Comparison of ENCODE assay signal across 8 cellular contexts in the genomic region with DNA sequence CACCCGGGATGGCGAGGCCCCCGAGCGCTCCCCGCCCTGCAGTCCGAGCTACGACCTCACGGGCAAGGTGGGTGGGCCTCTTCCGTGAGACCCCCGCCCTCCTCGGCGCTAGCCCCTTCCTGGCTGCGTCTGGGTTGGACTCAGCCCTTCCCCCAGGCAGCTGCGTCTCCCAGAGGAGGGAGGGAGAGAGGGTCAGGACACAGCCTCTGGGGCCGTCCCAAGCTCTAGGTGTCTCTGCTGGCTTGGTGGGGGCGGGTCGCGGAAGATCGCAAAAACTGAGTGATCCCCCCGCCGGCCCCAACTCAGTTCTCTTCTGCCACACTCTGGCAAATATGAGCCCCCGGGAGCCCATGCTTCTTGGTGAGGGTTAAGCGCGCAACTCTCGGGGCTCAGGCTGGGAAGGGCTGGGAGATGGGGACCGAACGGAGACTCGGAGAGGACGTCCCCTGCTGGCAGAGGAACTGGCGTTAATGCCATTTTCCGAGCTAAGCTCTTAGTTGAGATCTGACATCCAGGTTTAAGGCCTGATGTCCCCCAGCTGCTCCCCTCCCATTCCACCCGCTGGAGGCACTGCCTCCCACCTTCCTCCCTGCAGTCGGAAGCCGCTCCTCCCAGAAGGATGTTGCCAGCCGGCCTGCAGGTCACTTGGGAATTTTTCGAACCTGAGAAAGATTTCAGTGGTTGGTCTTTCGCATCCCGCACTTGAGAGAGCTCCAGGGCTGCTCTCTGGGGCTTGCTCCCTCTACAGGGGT. TPM values are rescaled to one million over a fixed set of nuclear protein-coding genes. Genes with fewer than 3 reads are reported as not detected.
DNase-seq lines count a peak whose midpoint lies in the region; ATAC-seq and TF ChIP-seq lines count a peak whose summit lies in the region.

No MANE protein-coding gene starts in this region.

- peak overlapping the region; percentile 70 to 87 for H3K4me3 Mint-ChIP-seq in H9

- POLR2A ChIA-PET in SK-N-SH (lab: Yijun Ruan, JAX): interaction anchor here (1.2 to 1.3 kb wide), 2 partner anchors 80 to 171 kb away, joined by 3 to 4 read pairs; no protein-coding TSS in a partner anchor

- H3K9ac ChIP-seq in H9 (ENCODE audit: extremely low read depth, insufficient read length, low read length): no peak overlapping the region
- H3K9ac ChIP-seq in SK-N-SH: no peak overlapping the region
- peak overlapping the region; percentile 57 for H3K9ac ChIP-seq in mesendoderm (ENCODE audit: low read length)

- H2BK5ac ChIP-seq in H9 (ENCODE audit: insufficient read length, low read length) (no peak overlapping the region), mesendoderm (ENCODE audit: low read length) (no peak overlapping the region)

- H3K56ac ChIP-seq in H9 (ENCODE audit: insufficient read length, low read depth, low read length): no peak overlapping the region
- peak overlapping the region; percentile 82 for H3K56ac ChIP-seq in mesendoderm (ENCODE audit: low read length)

- no peak overlapping the region for H3K14ac ChIP-seq in H9 (ENCODE audit: insufficient read depth, low read length)

- H4K8ac ChIP-seq in H9 (replicated peaks; ENCODE audit: insufficient read length, low read depth, low read length) (no peak overlapping the region), mesendoderm (ENCODE audit: low read depth, low read length) (no peak overlapping the region)

- H3K9me3 ChIP-seq in H9 (ENCODE audit: control insufficient read depth, low read depth, low read length) (no peaks in the 10 kb centered on the region), SK-N-SH (no peaks in the 10 kb centered on the region), aorta (ENCODE audit: control insufficient read depth, low read length) (no peaks in the 10 kb centered on the region)

- peak overlapping the region; percentile 46 for H3K4me2 ChIP-seq in H9 (ENCODE audit: insufficient read depth, insufficient read length, low read length)
- H3K4me2 ChIP-seq in SK-N-SH: 0 out of 2 replicates have a peak overlapping the region, but pooled peaks have one; percentile 29
- peak overlapping the region; percentile 51 for H3K4me2 ChIP-seq in mesendoderm (ENCODE audit: low read length)

- peaks cover 21% of the 10 kb centered on the region for H3K27me3 Mint-ChIP-seq in H9 (ENCODE audit: low read depth)

- H2BK12ac ChIP-seq in H9 (ENCODE audit: insufficient read length, low read depth, low read length): no peak overlapping the region

- ATAC-seq in aorta (ENCODE audit: low FRiP score): peak; percentile 2
- ATAC-seq in HG03521 (IDR thresholded peaks at IDR 0.05; ENCODE audit: unreplicated experiment): no peak

- TF ChIP-seq RAD21 in SK-N-SH (IDR thresholded peaks at IDR 0.05; ENCODE audit: low read length): peak; percentile 59

- peaks cover 4% of the 10 kb centered on the region; the same call in 1 of the 2 replicates for H3K4me1 ChIP-seq in H9 (ENCODE audit: insufficient read depth, low read length)
- no peaks in the 10 kb centered on the region; a peak in 1 of 4 replicates for H3K4me1 ChIP-seq in SK-N-SH (ENCODE audit: control insufficient read depth in 1 of 2, insufficient read depth in 2 of 2, low read depth in 1 of 2, low read length in 1 of 2)
- peaks cover 3% of the 10 kb centered on the region for H3K4me1 ChIP-seq in mesendoderm (ENCODE audit: control insufficient read depth, low read depth, low read length)
- no peaks in the 10 kb centered on the region for H3K4me1 ChIP-seq in aorta (ENCODE audit: control insufficient read depth in 1 of 2, insufficient read depth in 2 of 2, low read length in 2 of 2)

- no peak overlapping the region for H3T11ph ChIP-seq in H9 (ENCODE audit: low read length)

- H3K36me3 ChIP-seq in SK-N-SH (replicated peaks in 1 of 2; ENCODE audit: control insufficient read depth in 1 of 2, insufficient read depth in 2 of 2, low read length in 1 of 2): no peaks in the 10 kb centered on the region
- no peaks in the 10 kb centered on the region for H3K36me3 ChIP-seq in mesendoderm (ENCODE audit: control insufficient read depth, insufficient read depth, low read length)
- no peaks in the 10 kb centered on the region for H3K36me3 ChIP-seq in aorta (ENCODE audit: control insufficient read depth in 1 of 2, insufficient read depth in 2 of 2, low read length in 1 of 2)

- H3K79me1 ChIP-seq in H9 (ENCODE audit: insufficient read depth, low read depth, low read length, poor library complexity, severe bottlenecking): no peaks in the 10 kb centered on the region
- H3K79me1 ChIP-seq in mesendoderm (ENCODE audit: low read length): no peaks in the 10 kb centered on the region

- no peaks in the 10 kb centered on the region; a peak in 1 of 5 replicates for H3K9me3 Mint-ChIP-seq in H9

- H3K4ac ChIP-seq in H9 (ENCODE audit: low read depth, low read length) (no peak overlapping the region), mesendoderm (ENCODE audit: low read depth, low read length) (no peak overlapping the region)

- WGBS in H9 (ENCODE audit: extremely low coverage, insufficient read length, low lambda C conversion rate): no CpG with 5 or more reads among the region's 38 CpGs
- WGBS in SK-N-SH (ENCODE audit: low lambda C conversion rate): 14% methylated on average over 35 of the region's 38 CpGs
- WGBS in mesendoderm (ENCODE audit: extremely low coverage, insufficient coverage, low lambda C conversion rate): no CpG with 5 or more reads among the region's 38 CpGs
- WGBS in aorta, 2 donors: 2% methylated on average over 37 to 38 of the region's 38 CpGs

- H4K91ac ChIP-seq in H9 (ENCODE audit: insufficient read length, low read depth, low read length): no peak overlapping the region

- peaks cover 4% of the 10 kb centered on the region for H3F3A ChIP-seq in SK-N-SH (replicated peaks; ENCODE audit: insufficient read depth)

- no peak overlapping the region for H2AK5ac ChIP-seq in H9 (ENCODE audit: insufficient read length, low read length)
- H2AK5ac ChIP-seq in mesendoderm (ENCODE audit: low read length): no peak overlapping the region

- peaks cover 9% of the 10 kb centered on the region for H3K23me2 ChIP-seq in H9 (ENCODE audit: insufficient read length, low read depth, low read length, poor library complexity, severe bottlenecking)

- H2BK20ac ChIP-seq in H9 (ENCODE audit: low read depth, low read length, poor library complexity, severe bottlenecking): no peak overlapping the region

- H2BK120ac ChIP-seq in H9 (ENCODE audit: low read depth, low read length, poor library complexity, severe bottlenecking) (no peak overlapping the region), mesendoderm (ENCODE audit: low read depth, low read length) (no peak overlapping the region)

- H3K36me3 Mint-ChIP-seq in H9 (ENCODE audit: insufficient read depth in 1 of 3, low read depth in 3 of 3): no peaks in the 10 kb centered on the region; a peak in 1 of 7 replicates

- H3K9me2 ChIP-seq in SK-N-SH: no peaks in the 10 kb centered on the region

- no peak overlapping the region for H3K27ac ChIP-seq in H9 (ENCODE audit: insufficient read length, low read depth, low read length)
- no peak overlapping the region for H3K27ac ChIP-seq in SK-N-SH (ENCODE audit: low read depth in 2 of 2, low read length in 1 of 2)
- H3K27ac ChIP-seq in coronary artery: no peak overlapping the region
- no peak overlapping the region for H3K27ac ChIP-seq in mesendoderm (ENCODE audit: low read depth, low read length)
- no peak overlapping the region for H3K27ac ChIP-seq in aorta (ENCODE audit: low read depth in 1 of 2, low read length in 2 of 2)

- H2BK15ac ChIP-seq in H9 (ENCODE audit: low read depth, low read length) (no peak overlapping the region), mesendoderm (replicated peaks; ENCODE audit: low read depth) (no peak overlapping the region)

- peaks cover 22 to 23% of the 10 kb centered on the region in 2 experiments for H3K4me1 Mint-ChIP-seq in H9

- H3K4me3 ChIP-seq in SK-N-SH (ENCODE audit: low read depth in 2 of 2, low read length in 1 of 2) (no peak overlapping the region; a peak in 1 of 4 replicates), coronary artery (peak overlapping the region; percentile 64), mesendoderm (ENCODE audit: low read length) (peak overlapping the region; percentile 24), aorta (ENCODE audit: low read length in 2 of 2) (no peak overlapping the region)

- H2AFZ ChIP-seq in H9 (ENCODE audit: low read length) (no peak overlapping the region), SK-N-SH (ENCODE audit: low read depth) (no peak overlapping the region)

- H3K23ac ChIP-seq in H9 (ENCODE audit: insufficient read length, low read depth, low read length) (no peak overlapping the region), mesendoderm (ENCODE audit: low read length) (no peak overlapping the region)

- TF ChIP-seq CTCF in H9 (conservative IDR thresholded peaks at IDR 0.05) (peak; percentile 67), SK-N-SH (IDR thresholded peaks at IDR 0.05) (peak; percentile 47), coronary artery (IDR thresholded peaks at IDR 0.05) (no peak)

- DNase-seq in AML-193 (lab: John Stamatoyannopoulos, UW) (peak; percentile 67 to 79), H9 (peak; percentile 93), SK-N-SH (peak; percentile 85), coronary artery (ENCODE audit: low spot score) (no peak), mesendoderm (peak; percentile 96), aorta (peak in 1 of 2 donors; percentile 58), NCI-H1417 treated with DMSO at 0.1 percent for 48 hours (lab: John Stamatoyannopoulos, UW) (no peak)

- no peak overlapping the region for H3K18ac ChIP-seq in H9 (ENCODE audit: insufficient read length, low read depth, low read length)
- no peak overlapping the region for H3K18ac ChIP-seq in mesendoderm (ENCODE audit: low read length)

- no peak overlapping the region for H4K5ac ChIP-seq in H9 (ENCODE audit: insufficient read length, low read depth, low read length)
- H4K5ac ChIP-seq in mesendoderm (ENCODE audit: low read length): no peak overlapping the region

- no peak overlapping the region; a peak in 1 of 7 replicates for H3K27ac Mint-ChIP-seq in H9

- TF ChIP-seq EP300 in SK-N-SH (IDR thresholded peaks at IDR 0.05; ENCODE audit: borderline replicate concordance in 1 of 2, low read depth in 1 of 2, low read length in 1 of 2): no peak

- H3K79me2 ChIP-seq in H9 (ENCODE audit: insufficient read depth, low read length): no peaks in the 10 kb centered on the region
- no peaks in the 10 kb centered on the region for H3K79me2 ChIP-seq in SK-N-SH (ENCODE audit: insufficient read depth)
- H3K79me2 ChIP-seq in mesendoderm (ENCODE audit: control insufficient read depth, insufficient read depth, low read length): no peaks in the 10 kb centered on the region

- CTCF ChIA-PET in SK-N-SH (lab: Yijun Ruan, JAX): interaction anchor here (0.6 to 8.2 kb wide), 52 partner anchors 11 to 370 kb away, joined by 3 to 301 read pairs (median 8); a partner anchor contains a TSS

- H4K20me1 ChIP-seq in H9 (ENCODE audit: control insufficient read depth, insufficient read depth, insufficient read length) (no peaks in the 10 kb centered on the region), SK-N-SH (ENCODE audit: insufficient read depth) (no peaks in the 10 kb centered on the region)

- intact Hi-C loops in aorta (cut with DNase I): no loop called here

- H3K27me3 ChIP-seq in H9 (ENCODE audit: insufficient read depth, low read length) (no peaks in the 10 kb centered on the region), SK-N-SH (ENCODE audit: insufficient read depth) (peaks cover 54% of the 10 kb centered on the region), mesendoderm (ENCODE audit: insufficient read depth, low read length, poor library complexity) (no peaks in the 10 kb centered on the region), aorta (ENCODE audit: control insufficient read depth in 1 of 2, insufficient read depth in 2 of 2, low read length in 1 of 2) (no peaks in the 10 kb centered on the region)

RNA-seq across cellular contexts. Expression of a gene that starts 0.4 kb away (rescaled TPM):
- total RNA-seq in H9 (2021): 2.5 and 3.6 TPM in 2 replicates
- 0.13 and 0.25 TPM in 2 replicates for polyA plus RNA-seq in SK-N-SH (2012; rRNA removed)
- 0.09 and 0.12 TPM in 2 replicates for polyA plus RNA-seq in SK-N-SH (2012; cell fraction: cytosol; rRNA removed)
- 0.26 and 0.31 TPM in 2 replicates for polyA plus RNA-seq in SK-N-SH (2012; cell fraction: nucleus; rRNA removed)
- polyA plus RNA-seq in mesendoderm (2013, experiment 1 of 2): 1.2 TPM
- 0.94 TPM for polyA plus RNA-seq in mesendoderm (2013, experiment 2 of 2)
- 1 to 10 TPM; 1.4 to 3.4 TPM for total RNA-seq in aorta
- polyA plus RNA-seq in aorta: 1 to 10 TPM; 1.5 to 2.4 TPM

RNA-seq across cellular contexts. Expression of a gene that starts 11.0 kb away (rescaled TPM):
- 74.4 and 78.7 TPM in 2 replicates for total RNA-seq in H9 (2021)
- 26.9 and 40.1 TPM in 2 replicates for polyA plus RNA-seq in SK-N-SH (2012; rRNA removed)
- 23.7 and 29.2 TPM in 2 replicates for polyA plus RNA-seq in SK-N-SH (2012; cell fraction: cytosol; rRNA removed)
- 21.2 and 25.9 TPM in 2 replicates for polyA plus RNA-seq in SK-N-SH (2012; cell fraction: nucleus; rRNA removed)
- 141 TPM for polyA plus RNA-seq in mesendoderm (2013, experiment 1 of 2)
- 147 TPM for polyA plus RNA-seq in mesendoderm (2013, experiment 2 of 2)
- 10 to 100 TPM; 17.6 to 21.1 TPM for total RNA-seq in aorta
- 10 to 100 TPM; 10.6 to 84.4 TPM for polyA plus RNA-seq in aorta

RNA-seq across cellular contexts. Expression of a gene that starts 24.8 kb away (rescaled TPM):
- total RNA-seq in H9 (2021): not detected in 2 replicates
- not detected in 2 replicates for polyA plus RNA-seq in SK-N-SH (2012; rRNA removed)
- not detected in 2 replicates for polyA plus RNA-seq in SK-N-SH (2012; cell fraction: cytosol; rRNA removed)
- not detected in 2 replicates for polyA plus RNA-seq in SK-N-SH (2012; cell fraction: nucleus; rRNA removed)
- polyA plus RNA-seq in mesendoderm (2013, experiment 1 of 2): not detected
- polyA plus RNA-seq in mesendoderm (2013, experiment 2 of 2): not detected
- 1 to 10 TPM; 1.6 to 2.2 TPM for total RNA-seq in aorta
- 1 to 10 TPM in 1 of 2 donors, under 1 TPM in 1; 0.61 to 1.5 TPM for polyA plus RNA-seq in aorta

RNA-seq across cellular contexts. Expression of a gene that starts 38.7 kb away (rescaled TPM):
- total RNA-seq in H9 (2021) (53.5 and 63.5 TPM in 2 replicates), aorta (10 to 100 TPM; 44.5 to 46.3 TPM)
- polyA plus RNA-seq in SK-N-SH (2012; rRNA removed) (117 and 190 TPM in 2 replicates), aorta (10 to 100 TPM; 12.1 to 59.9 TPM)
- polyA plus RNA-seq in SK-N-SH (2012; cell fraction: cytosol; rRNA removed): 38.1 and 64.6 TPM in 2 replicates
- polyA plus RNA-seq in SK-N-SH (2012; cell fraction: nucleus; rRNA removed): 744 and 872 TPM in 2 replicates
- 13.4 TPM for polyA plus RNA-seq in mesendoderm (2013, experiment 1 of 2)
- polyA plus RNA-seq in mesendoderm (2013, experiment 2 of 2): 13.7 TPM

Comparison
In these comparisons a context has a peak if more than half of its experiments do, and no peak if none do; other contexts are left out.
1. DNase-seq: peak in AML-193 (2 of 2), H9 (single experiment), SK-N-SH (single experiment) and mesendoderm (single experiment); none in coronary artery (single experiment) and NCI-H1417 treated with DMSO at 0.1 percent for 48 hours (single experiment).
2. H3K4me3 ChIP-seq: peak in coronary artery (single experiment) and mesendoderm (single experiment); none in SK-N-SH (0 of 2) and aorta (0 of 2).
3. Peak in every context shown above with its lines, with median percentiles within 50 percentile points of each other: H3K4me2 ChIP-seq.